ENCODE assay signal across 15 cellular contexts in the genomic region with DNA sequence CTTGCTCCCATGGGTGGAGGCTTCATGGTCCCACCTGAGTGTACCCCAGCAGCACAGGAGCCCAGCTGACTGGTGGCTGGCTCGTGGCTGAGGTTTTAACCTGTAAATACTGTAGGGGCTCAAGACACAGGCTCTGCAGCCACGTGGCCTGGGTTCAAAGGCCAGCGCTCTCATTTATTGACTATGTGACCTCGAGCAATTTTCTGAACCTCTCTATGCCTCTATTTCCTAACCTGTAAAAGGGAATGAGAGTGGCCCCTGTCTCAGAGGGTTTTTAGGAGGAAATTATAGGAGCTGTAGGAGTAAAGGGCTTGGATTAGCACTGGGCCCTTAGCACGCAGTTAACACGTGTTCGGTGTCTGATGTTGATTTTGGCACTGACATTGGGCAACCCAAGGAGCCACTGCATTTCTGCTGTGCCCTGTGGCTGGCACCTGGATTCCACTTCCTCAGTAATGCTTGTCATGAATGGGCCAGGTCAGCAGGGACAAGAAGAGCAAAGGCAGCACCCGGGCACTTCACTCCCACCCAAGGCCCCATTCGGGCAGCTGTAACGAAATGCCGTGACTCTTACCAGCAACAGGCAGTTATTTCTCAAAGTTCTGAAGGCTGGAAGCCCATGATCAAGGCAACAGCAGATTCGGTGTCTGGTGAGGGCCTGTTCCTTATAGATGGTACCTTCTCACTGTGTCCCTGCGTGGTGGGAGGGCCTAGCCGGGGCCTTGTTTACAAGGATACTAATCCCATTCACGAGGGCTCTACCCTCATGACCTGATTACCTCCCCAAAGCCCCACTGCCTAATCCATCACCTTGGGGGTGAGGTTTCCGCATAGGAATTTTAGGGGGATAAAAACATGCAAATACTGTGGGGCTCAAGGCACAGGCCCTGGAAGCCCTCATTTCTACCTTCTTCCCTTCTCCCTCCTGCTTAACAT. TPM values are rescaled to one million over a fixed set of nuclear protein-coding genes. Genes with fewer than 3 reads are reported as not detected.
DNase-seq lines count a peak whose midpoint lies in the region; ATAC-seq, FAIRE-seq and TF ChIP-seq lines count a peak whose summit lies in the region.
"Had no signal": no experiment of that assay in that cellular context is flagged by ENCODE, and none has a peak within 500 bp of the region (broad histone marks: within the 10 kb centered on the region; RNA-seq: fewer than 3 reads in every experiment).

No MANE protein-coding gene starts in this region.

- H3K27me3 Mint-ChIP-seq in H9 (ENCODE audit: low read depth) = no peaks in the 10 kb centered on the region; the same call in 1 of the 2 replicates
- no peaks in the 10 kb centered on the region for H3K27me3 Mint-ChIP-seq in WTC11 (ENCODE audit: low read depth)
- peaks cover 0 to 5% (median 2%) of the 10 kb centered on the region in 5 donors for H3K27me3 Mint-ChIP-seq in naive thymus-derived CD8-positive, alpha-beta T cell

- no peaks in the 10 kb centered on the region for H3K27me3 ChIP-seq in H9 (ENCODE audit: insufficient read depth, low read length)
- H3K27me3 ChIP-seq in hepatocyte = no peaks in the 10 kb centered on the region

- H3K36me3 ChIP-seq in kidney (ENCODE audit: control insufficient read depth in 1 of 2, insufficient read depth in 2 of 2, low read length in 2 of 2) (no peaks in the 10 kb centered on the region), hepatocyte (replicated peaks; ENCODE audit: insufficient read depth, low read depth) (no peaks in the 10 kb centered on the region)
- H3K36me3 ChIP-seq: HAP-1 had no signal

- H3K9me3 ChIP-seq in H9 (ENCODE audit: control insufficient read depth, low read depth, low read length) (no peaks in the 10 kb centered on the region), kidney (ENCODE audit: control insufficient read depth in 1 of 2, low read length in 2 of 2) (no peaks in the 10 kb centered on the region), hepatocyte (ENCODE audit: low read depth) (no peaks in the 10 kb centered on the region)
- H3K9me3 ChIP-seq: HAP-1 had no signal

- no peak overlapping the region for H2BK12ac ChIP-seq in H9 (ENCODE audit: insufficient read length, low read depth, low read length)

- POLR2A ChIA-PET in WTC11 (lab: Charles Lee) = no interaction called here
- POLR2A ChIA-PET in naive thymus-derived CD8-positive, alpha-beta T cell (lab: Charles Lee) = no interaction called here

- H3K23me2 ChIP-seq in H9 (ENCODE audit: insufficient read length, low read depth, low read length, poor library complexity, severe bottlenecking) = no peaks in the 10 kb centered on the region

- no peak overlapping the region for H2BK5ac ChIP-seq in H9 (ENCODE audit: insufficient read length, low read length)

- intact Hi-C loops in kidney (cut with DNase I) = no loop called here

- H3K4me1 Mint-ChIP-seq in H9 (peaks cover 71 to 92% of the 10 kb centered on the region in 2 experiments), WTC11 (peaks cover 85% of the 10 kb centered on the region)
- no peaks in the 10 kb centered on the region for H3K4me1 Mint-ChIP-seq in naive thymus-derived CD8-positive, alpha-beta T cell
- H3K4me1 Mint-ChIP-seq: activated naive CD4-positive, alpha-beta T cell treated with anti-CD3 and anti-CD28 coated beads, Interleukin-2, amount 10 ng/mL, durations not matched to agents 7 days and 5 days had no signal

- no peak for FAIRE-seq in kidney (lab: Jason Lieb, UNC)
- FAIRE-seq: islet of Langerhans, small intestine had no signal

- H4K20me1 ChIP-seq in H9 (ENCODE audit: control insufficient read depth, insufficient read depth, insufficient read length) (no peaks in the 10 kb centered on the region), hepatocyte (ENCODE audit: insufficient read depth, poor library complexity, severe bottlenecking) (no peaks in the 10 kb centered on the region)

- TF ChIP-seq CTCF in H9 (conservative IDR thresholded peaks at IDR 0.05) (no peak), WTC11 (IDR thresholded peaks at IDR 0.05) (no peak), kidney (IDR thresholded peaks at IDR 0.05; ENCODE audit: borderline replicate concordance, extremely low read depth, insufficient read depth) (no peak), retinal pigment epithelial cell (conservative IDR thresholded peaks at IDR 0.05; ENCODE audit: low read depth, low read length) (no peak), hepatocyte (IDR thresholded peaks at IDR 0.05; ENCODE audit: poor library complexity) (no peak)

- no peak overlapping the region for H2BK20ac ChIP-seq in H9 (ENCODE audit: low read depth, low read length, poor library complexity, severe bottlenecking)

- peak; percentile 14 for ATAC-seq in WTC11
- no peak for ATAC-seq in naive thymus-derived CD8-positive, alpha-beta T cell
- ATAC-seq: activated CD4-positive, CD25-positive, alpha-beta regulatory T cell treated with anti-CD3 and anti-CD28 coated beads, Interleukin-2, amount 50 U/mL, for 24 hours had no signal

- H2AK5ac ChIP-seq in H9 (ENCODE audit: insufficient read length, low read length) = no peak overlapping the region

- no peak overlapping the region for H3K4ac ChIP-seq in H9 (ENCODE audit: low read depth, low read length)

- H3K27ac Mint-ChIP-seq in H9 (peak overlapping the region; percentile 72 to 94 (median 76); a peak in 6 of 7 replicates), WTC11 (peak overlapping the region; percentile 97)
- no peak overlapping the region for H3K27ac Mint-ChIP-seq in naive thymus-derived CD8-positive, alpha-beta T cell
- H3K27ac Mint-ChIP-seq: activated naive CD4-positive, alpha-beta T cell treated with anti-CD3 and anti-CD28 coated beads, Interleukin-2, amount 10 ng/mL, durations not matched to agents 7 days and 5 days had no signal

- peak overlapping the region; percentile 57; the same call in 1 of the 2 replicates for H3K14ac ChIP-seq in H9 (ENCODE audit: insufficient read depth, low read length)

- H3K9me2 ChIP-seq in hepatocyte (replicated peaks; ENCODE audit: insufficient read depth) = no peaks in the 10 kb centered on the region

- no peak overlapping the region; the same call in 1 of the 2 replicates for H2BK15ac ChIP-seq in H9 (ENCODE audit: low read depth, low read length)

- H3K4me3 Mint-ChIP-seq in H9 (peak overlapping the region; percentile 10 to 35; a peak in 2 of 5 replicates), WTC11 (peak overlapping the region; percentile 48)
- H3K4me3 Mint-ChIP-seq in naive thymus-derived CD8-positive, alpha-beta T cell = no peak overlapping the region
- H3K4me3 Mint-ChIP-seq: activated naive CD4-positive, alpha-beta T cell treated with anti-CD3 and anti-CD28 coated beads, Interleukin-2, amount 10 ng/mL, durations not matched to agents 7 days and 5 days had no signal

- no peak overlapping the region for H4K5ac ChIP-seq in H9 (ENCODE audit: insufficient read length, low read depth, low read length)

- H3K36me3 Mint-ChIP-seq in H9 (ENCODE audit: insufficient read depth in 1 of 3, low read depth in 3 of 3) (no peaks in the 10 kb centered on the region), WTC11 (no peaks in the 10 kb centered on the region)
- H3K36me3 Mint-ChIP-seq in naive thymus-derived CD8-positive, alpha-beta T cell = no peaks in the 10 kb centered on the region
- H3K36me3 Mint-ChIP-seq: activated naive CD4-positive, alpha-beta T cell treated with anti-CD3 and anti-CD28 coated beads, Interleukin-2, amount 10 ng/mL, durations not matched to agents 7 days and 5 days had no signal

- peaks cover 14% of the 10 kb centered on the region; the same call in 1 of the 2 replicates for H3K4me1 ChIP-seq in H9 (ENCODE audit: insufficient read depth, low read length)
- H3K4me1 ChIP-seq in kidney (ENCODE audit: control insufficient read depth in 1 of 2, insufficient read depth in 1 of 2, low read depth in 1 of 2, low read length in 2 of 2) = peaks cover 76 to 82% of the 10 kb centered on the region in 2 donors
- peaks cover 39% of the 10 kb centered on the region for H3K4me1 ChIP-seq in hepatocyte (ENCODE audit: insufficient read depth)
- H3K4me1 ChIP-seq: HAP-1 had no signal

- WGBS in H9 (ENCODE audit: extremely low coverage, insufficient read length, low lambda C conversion rate) = no CpG with 5 or more reads among the region's 16 CpGs
- WGBS in hepatocyte (ENCODE audit: low lambda C conversion rate, missing lambda C conversion rate) = 68% methylated on average over 16 of the region's 16 CpGs

- H3T11ph ChIP-seq in H9 (ENCODE audit: low read length) = no peak overlapping the region

- H2AFZ ChIP-seq in H9 (ENCODE audit: low read length) (no peak overlapping the region), hepatocyte (no peak overlapping the region)

- H3K79me2 ChIP-seq in H9 (ENCODE audit: insufficient read depth, low read length) (peaks cover 7% of the 10 kb centered on the region; the same call in 1 of the 2 replicates), hepatocyte (peaks cover 47% of the 10 kb centered on the region)

- H3K4me3 ChIP-seq in kidney (ENCODE audit: low read length in 2 of 2) = no peak overlapping the region
- H3K4me3 ChIP-seq in retinal pigment epithelial cell (ENCODE audit: low read length) = no peak overlapping the region
- H3K4me3 ChIP-seq in hepatocyte = no peak overlapping the region
- H3K4me3 ChIP-seq: HAP-1 had no signal

- H4K8ac ChIP-seq in H9 (replicated peaks; ENCODE audit: insufficient read length, low read depth, low read length) = no peak overlapping the region

- H4K91ac ChIP-seq in H9 (ENCODE audit: insufficient read length, low read depth, low read length) = no peak overlapping the region

- no peaks in the 10 kb centered on the region for H3K79me1 ChIP-seq in H9 (ENCODE audit: insufficient read depth, low read depth, low read length, poor library complexity, severe bottlenecking)

- no peak overlapping the region for H3K23ac ChIP-seq in H9 (ENCODE audit: insufficient read length, low read depth, low read length)

- no peak overlapping the region for H3K56ac ChIP-seq in H9 (ENCODE audit: insufficient read length, low read depth, low read length)

- no peak overlapping the region for H3K9ac ChIP-seq in H9 (ENCODE audit: extremely low read depth, insufficient read length, low read length)
- H3K9ac ChIP-seq in kidney (ENCODE audit: low read length in 2 of 2) = peak overlapping the region in 1 of 2 donors; percentile 37

- H3K18ac ChIP-seq in H9 (ENCODE audit: insufficient read length, low read depth, low read length) = no peak overlapping the region

- CTCF ChIA-PET in WTC11 (lab: Charles Lee) = interaction anchor here (0.6 to 2.0 kb wide), 4 partner anchors 8 to 63 kb away, joined by 3 to 8 read pairs (median 4); no protein-coding TSS in a partner anchor

- H3K27ac ChIP-seq in H9 (ENCODE audit: insufficient read length, low read depth, low read length) (no peak overlapping the region), kidney (ENCODE audit: low read depth in 2 of 2, low read length in 2 of 2) (peak overlapping the region; percentile 86 to 98), hepatocyte (no peak overlapping the region)

- peak overlapping the region; percentile 1 for H3K4me2 ChIP-seq in H9 (ENCODE audit: insufficient read depth, insufficient read length, low read length)
- no peak overlapping the region for H3K4me2 ChIP-seq in hepatocyte

- no peak overlapping the region for H2BK120ac ChIP-seq in H9 (ENCODE audit: low read depth, low read length, poor library complexity, severe bottlenecking)

- H3K9me3 Mint-ChIP-seq in H9 (no peaks in the 10 kb centered on the region), WTC11 (no peaks in the 10 kb centered on the region)
- no peaks in the 10 kb centered on the region for H3K9me3 Mint-ChIP-seq in naive thymus-derived CD8-positive, alpha-beta T cell
- H3K9me3 Mint-ChIP-seq: activated naive CD4-positive, alpha-beta T cell treated with anti-CD3 and anti-CD28 coated beads, Interleukin-2, amount 10 ng/mL, durations not matched to agents 7 days and 5 days had no signal

- DNase-seq in H9 = no peak
- no peak for DNase-seq in WTC11 (ENCODE audit: low spot score)
- peak; percentile 81 for DNase-seq in kidney
- DNase-seq in retinal pigment epithelial cell (ENCODE audit: low read depth) = peak; percentile 78
- DNase-seq in OCI-M1 (lab: John Stamatoyannopoulos, UW) = no peak
- DNase-seq in activated effector memory CD4-positive, alpha-beta T cell treated with anti-CD3 and anti-CD28 coated beads, Interleukin-2, amount 50 U/mL, for 16 hours = no peak
- DNase-seq in naive thymus-derived CD8-positive, alpha-beta T cell = no peak
- no peak for DNase-seq in hepatocyte (ENCODE audit: low spot score)
- DNase-seq: activated naive CD4-positive, alpha-beta T cell treated with anti-CD3 and anti-CD28 coated beads, Interleukin-2, amount 10 ng/mL, durations not matched to agents 7 days and 5 days; AML-193; NCI-H187 had no signal

RNA-seq across cellular contexts. Expression of gene ARHGEF10L, which starts 25.2 kb away (rescaled TPM):
- total RNA-seq in H9 (2021) (20.2 and 21.4 TPM in 2 replicates), WTC11 (2021) (32.4 to 34.6 TPM (median 34.4 TPM) in 3 replicates), kidney (91.9 TPM), hepatocyte (33.0 and 48.3 TPM in 2 replicates)
- polyA plus RNA-seq in kidney (ENCODE audit: insufficient read depth, low read depth, low replicate concordance) (40.8 TPM), hepatocyte (40.4 and 48.2 TPM in 2 replicates)
- under 1 TPM; 0.27 to 0.34 TPM for total RNA-seq in naive thymus-derived CD8-positive, alpha-beta T cell
- polyA plus RNA-seq in naive thymus-derived CD8-positive, alpha-beta T cell = not detected

Comparison
In these comparisons a context has a peak if more than half of its experiments do, and no peak if none do; other contexts are left out.
1. DNase-seq: peak in kidney (single experiment) and retinal pigment epithelial cell (single experiment); none in H9 (single experiment), WTC11 (single experiment), OCI-M1 (single experiment), activated effector memory CD4-positive, alpha-beta T cell treated with anti-CD3 and anti-CD28 coated beads, Interleukin-2, amount 50 U/mL, for 16 hours (single experiment), naive thymus-derived CD8-positive, alpha-beta T cell (0 of 10) and hepatocyte (single experiment).
2. H3K27ac ChIP-seq: peak in kidney (2 of 2); none in H9 (single experiment) and hepatocyte (single experiment).
3. H3K27ac Mint-ChIP-seq: peak in H9 (3 of 3) and WTC11 (single experiment); none in naive thymus-derived CD8-positive, alpha-beta T cell (0 of 10).
4. H3K4me3 Mint-ChIP-seq: peak in H9 (2 of 2) and WTC11 (single experiment); none in naive thymus-derived CD8-positive, alpha-beta T cell (0 of 10).
5. RNA of gene ARHGEF10L, which starts 25.2 kb away (total RNA-seq): 91.9 TPM in kidney (single experiment), 33.0 to 48.3 TPM in hepatocyte, 32.4 to 34.6 TPM in WTC11 and 20.2 to 21.4 TPM in H9; 0.27 to 0.34 TPM in naive thymus-derived CD8-positive, alpha-beta T cell; every median in the first group is over 10 times any median in the second.